In the genomic region with DNA sequence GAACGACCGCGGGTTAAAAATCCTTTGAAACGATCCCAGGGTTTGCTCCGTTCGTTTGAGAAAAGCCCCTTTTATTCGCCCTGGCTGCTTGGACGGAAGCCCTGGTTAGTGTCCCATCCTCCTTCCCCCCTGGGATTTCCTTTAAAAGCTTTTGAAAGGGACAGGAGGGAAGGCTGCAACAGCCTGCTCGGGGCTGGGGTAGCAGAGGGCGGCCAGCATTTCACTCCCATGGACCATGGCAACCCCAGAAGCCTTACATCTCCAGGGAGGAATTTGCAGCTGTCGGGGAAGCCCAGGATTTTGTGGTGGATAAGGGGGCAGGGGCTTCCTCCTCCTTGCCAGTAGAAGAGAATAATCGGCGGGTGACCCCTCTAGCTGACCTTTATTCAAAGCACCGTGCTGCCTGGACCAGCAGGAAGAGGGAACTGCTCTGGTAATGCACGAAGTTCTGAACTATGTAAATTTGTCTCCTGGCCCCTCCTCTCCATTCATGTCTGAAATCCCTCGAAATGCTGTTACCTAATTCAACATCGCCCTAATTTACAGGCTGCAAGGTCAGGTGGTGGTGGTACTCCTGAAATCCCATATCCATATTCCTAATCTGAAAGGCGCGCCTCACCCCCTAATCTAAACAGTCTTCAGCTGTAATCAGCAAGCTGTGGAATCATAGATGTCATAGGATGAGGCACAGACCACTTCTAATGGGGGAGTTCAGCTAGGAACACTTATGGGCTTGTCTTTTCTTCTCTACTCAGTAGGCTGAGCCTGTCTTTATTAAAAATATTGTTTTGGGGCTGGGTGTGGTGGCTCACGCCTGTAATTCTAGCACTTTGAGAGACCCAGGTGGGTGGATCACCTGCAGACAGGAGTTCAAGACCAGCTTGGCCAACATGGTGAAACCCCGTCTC, we compare ENCODE assay signal across 7 cellular contexts. TPM values are rescaled to one million over a fixed set of nuclear protein-coding genes. Genes with fewer than 3 reads are reported as not detected.
DNase-seq lines count a peak whose midpoint lies in the region; ATAC-seq and TF ChIP-seq lines count a peak whose summit lies in the region.

No MANE protein-coding gene starts in this region.

- H4K8ac ChIP-seq in neuronal stem cell (ENCODE audit: low read depth, low read length) = no peak overlapping the region

- in situ Hi-C loops in KBM-7 (cut with MboI; ENCODE audit: low pct_unique_long_range_greater_than_20kb, low sequenced_read_pairs) = no loop called here

- H3K27me3 ChIP-seq in DOHH2 (ENCODE audit: control insufficient read depth, low read length) (peaks cover 7% of the 10 kb centered on the region), WERI-Rb-1 (ENCODE audit: insufficient read depth, low read depth, severe bottlenecking) (no peaks in the 10 kb centered on the region), neuronal stem cell (ENCODE audit: control insufficient read depth in 3 of 3, insufficient read depth in 3 of 3, low read depth in 1 of 3, low read length in 3 of 3) (no peaks in the 10 kb centered on the region)

- peak; percentile 51 for DNase-seq in KBM-7
- DNase-seq in WERI-Rb-1 = peak; percentile 20
- DNase-seq in fibroblast of the aortic adventitia (ENCODE audit: low read depth) = peak; percentile 36
- peak; percentile 84 for DNase-seq in neuronal stem cell (ENCODE audit: low spot score)
- DNase-seq in GOT3 (lab: John Stamatoyannopoulos, UW) = no peak

- H3K18ac ChIP-seq in neuronal stem cell (ENCODE audit: low read length) = peak overlapping the region; percentile 96

- H3K4me1 ChIP-seq in DOHH2 (ENCODE audit: control insufficient read depth, low read length) (peaks cover 44% of the 10 kb centered on the region), neuronal stem cell (ENCODE audit: control insufficient read depth in 2 of 2, insufficient read depth in 1 of 2, low read depth in 1 of 2, low read length in 2 of 2) (peaks cover 6 to 9% of the 10 kb centered on the region in 2 donors)

- peak overlapping the region; percentile 75 for H3K4me3 ChIP-seq in DOHH2 (ENCODE audit: low read length)
- peak overlapping the region; percentile 60 for H3K4me3 ChIP-seq in WERI-Rb-1 (ENCODE audit: low read depth, low read length)
- H3K4me3 ChIP-seq in fibroblast of the aortic adventitia (ENCODE audit: low read depth, low read length) = peak overlapping the region; percentile 72
- H3K4me3 ChIP-seq in neuronal stem cell (ENCODE audit: low read length in 2 of 2) = peak overlapping the region; percentile 87 to 95

- peak overlapping the region; percentile 77 for H2BK5ac ChIP-seq in neuronal stem cell (ENCODE audit: low read length)

- H2BK12ac ChIP-seq in neuronal stem cell (ENCODE audit: low read length) = no peak overlapping the region

- H3K23ac ChIP-seq in neuronal stem cell (ENCODE audit: low read depth, low read length, poor library complexity) = no peak overlapping the region

- H4K20me1 ChIP-seq in DOHH2 (ENCODE audit: control insufficient read depth, insufficient read depth, low read depth, low read length) = no peaks in the 10 kb centered on the region

- peaks cover 28% of the 10 kb centered on the region for H3K79me2 ChIP-seq in DOHH2 (ENCODE audit: control insufficient read depth, low read length)

- H3K4ac ChIP-seq in neuronal stem cell (ENCODE audit: low read length) = no peak overlapping the region

- no peaks in the 10 kb centered on the region for H3K36me3 ChIP-seq in DOHH2 (ENCODE audit: control insufficient read depth, low read length)
- peaks cover 5% of the 10 kb centered on the region; the same call in 1 of the 2 replicates for H3K36me3 ChIP-seq in WERI-Rb-1
- H3K36me3 ChIP-seq in neuronal stem cell (replicated peaks in 1 of 2; ENCODE audit: control insufficient read depth in 2 of 2, insufficient read depth in 2 of 2, low read length in 2 of 2) = peaks cover 0 to 9% of the 10 kb centered on the region in 2 donors

- H4K91ac ChIP-seq in neuronal stem cell (ENCODE audit: low read depth, low read length, poor library complexity) = peak overlapping the region; percentile 97

- H3K4me2 ChIP-seq in DOHH2 (ENCODE audit: low read length) (peak overlapping the region; percentile 94), neuronal stem cell (ENCODE audit: insufficient read depth, low read length, poor library complexity, severe bottlenecking) (peak overlapping the region; percentile 81)

- no peak overlapping the region for H2BK120ac ChIP-seq in neuronal stem cell (ENCODE audit: low read depth, low read length)

- H3K9me2 ChIP-seq in DOHH2 (replicated peaks; ENCODE audit: control insufficient read depth, low read length) = no peaks in the 10 kb centered on the region

- H3K9ac ChIP-seq in neuronal stem cell (ENCODE audit: low read depth, low read length, poor library complexity) = peak overlapping the region; percentile 92

- no peaks in the 10 kb centered on the region for H3K9me3 ChIP-seq in DOHH2 (ENCODE audit: control insufficient read depth, insufficient read depth, low read length)
- no peaks in the 10 kb centered on the region for H3K9me3 ChIP-seq in WERI-Rb-1 (ENCODE audit: severe bottlenecking)
- H3K9me3 ChIP-seq in neuronal stem cell (replicated peaks in 1 of 2; ENCODE audit: control insufficient read depth in 2 of 2, insufficient read depth in 1 of 2, low read depth in 1 of 2, low read length in 2 of 2) = no peaks in the 10 kb centered on the region

- no peak for ATAC-seq in GM19455 (IDR thresholded peaks at IDR 0.05; ENCODE audit: unreplicated experiment)

- H2AFZ ChIP-seq in neuronal stem cell (ENCODE audit: low read length) = peak overlapping the region; percentile 65

- H3K79me1 ChIP-seq in neuronal stem cell (ENCODE audit: low read depth, low read length) = peaks cover 6% of the 10 kb centered on the region

- TF ChIP-seq CTCF in DOHH2 (IDR thresholded peaks at IDR 0.05; ENCODE audit: low read depth, low read length, poor library complexity, severe bottlenecking) (no peak), WERI-Rb-1 (IDR thresholded peaks at IDR 0.05; ENCODE audit: low read depth, low read length) (no peak), fibroblast of the aortic adventitia (IDR thresholded peaks at IDR 0.05; ENCODE audit: insufficient read depth, low read length) (no peak)

- H3K27ac ChIP-seq in DOHH2 (ENCODE audit: low read depth, low read length) = no peak overlapping the region
- H3K27ac ChIP-seq in WERI-Rb-1 = peak overlapping the region; percentile 97
- peak overlapping the region; percentile 98 for H3K27ac ChIP-seq in neuronal stem cell (replicated peaks; ENCODE audit: low read length)

- WGBS in neuronal stem cell (ENCODE audit: extremely low coverage in 2 of 2, insufficient read length in 2 of 2, insufficient replicate concordance in 1 of 2), 2 donors = no CpG with 5 or more reads among the region's 21 CpGs

- H3K14ac ChIP-seq in neuronal stem cell (ENCODE audit: low read length) = no peak overlapping the region

- peaks cover 14% of the 10 kb centered on the region for H3F3A ChIP-seq in DOHH2 (ENCODE audit: control insufficient read depth, insufficient read depth)

- H2BK15ac ChIP-seq in neuronal stem cell (ENCODE audit: low read length) = peak overlapping the region; percentile 4

- H2AK5ac ChIP-seq in neuronal stem cell (ENCODE audit: low read depth, low read length) = no peak overlapping the region

RNA-seq across cellular contexts. Expression of a gene that starts 1.0 kb away (rescaled TPM):
- total RNA-seq in fibroblast of the aortic adventitia (ENCODE audit: low replicate concordance) = 80.3 and 121 TPM in 2 replicates
- polyA plus RNA-seq in neuronal stem cell (2013, experiment 1 of 2) = 28.9 TPM
- polyA plus RNA-seq in neuronal stem cell (2013, experiment 2 of 2) = 29.6 TPM
